In the genomic region with DNA sequence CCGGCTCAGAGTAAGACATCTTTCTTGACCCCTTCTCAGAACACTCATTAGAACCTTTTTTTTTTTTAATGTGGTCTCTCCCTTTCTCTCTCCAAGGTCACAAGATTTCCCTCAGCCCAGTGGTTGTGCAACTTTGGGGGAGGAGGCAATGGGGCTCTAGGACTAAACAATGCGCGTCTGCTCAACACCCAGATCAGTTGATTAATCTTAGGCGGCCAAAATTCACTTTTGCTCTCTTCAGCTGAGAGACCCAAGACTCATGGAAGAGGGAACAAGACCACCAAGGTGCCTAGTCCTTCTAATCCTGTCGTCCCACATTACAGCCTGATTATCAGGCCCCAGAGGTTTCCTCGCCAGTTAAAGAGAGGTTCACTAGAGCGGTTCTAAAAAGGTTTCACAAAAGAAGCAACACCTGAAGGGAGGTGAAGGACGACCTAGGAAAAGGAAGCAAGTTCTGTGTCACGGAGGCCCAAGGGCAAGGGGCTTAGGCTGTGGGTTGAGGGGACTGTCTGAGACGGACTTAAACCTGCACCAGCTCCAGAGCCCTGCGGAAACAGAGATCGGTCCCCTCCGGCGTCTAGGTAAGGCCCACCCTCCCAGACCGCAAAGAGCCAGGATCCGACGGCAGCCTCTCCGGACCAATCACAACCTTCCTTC, we compare ENCODE assay signal across 1 cellular context.
TF ChIP-seq lines count a peak whose summit lies in the region.

No MANE protein-coding gene starts in this region.

TF ChIP-seq in HCT116, 20 proteins besides CTCF, POLR2A, EP300 and RAD21 (continued from another document):
- TF ChIP-seq ZBTB33 (IDR thresholded peaks at IDR 0.05; ENCODE audit: extremely low read depth, insufficient replicate concordance, low read length) (no peak), SP1 (IDR thresholded peaks at IDR 0.05; ENCODE audit: low read depth) (no peak), POLR2AphosphoS5 (IDR thresholded peaks at IDR 0.05; ENCODE audit: low read depth, low read length) (peak; percentile 75)
